Comparison of ENCODE assay signal across 10 cellular contexts in the genomic region with DNA sequence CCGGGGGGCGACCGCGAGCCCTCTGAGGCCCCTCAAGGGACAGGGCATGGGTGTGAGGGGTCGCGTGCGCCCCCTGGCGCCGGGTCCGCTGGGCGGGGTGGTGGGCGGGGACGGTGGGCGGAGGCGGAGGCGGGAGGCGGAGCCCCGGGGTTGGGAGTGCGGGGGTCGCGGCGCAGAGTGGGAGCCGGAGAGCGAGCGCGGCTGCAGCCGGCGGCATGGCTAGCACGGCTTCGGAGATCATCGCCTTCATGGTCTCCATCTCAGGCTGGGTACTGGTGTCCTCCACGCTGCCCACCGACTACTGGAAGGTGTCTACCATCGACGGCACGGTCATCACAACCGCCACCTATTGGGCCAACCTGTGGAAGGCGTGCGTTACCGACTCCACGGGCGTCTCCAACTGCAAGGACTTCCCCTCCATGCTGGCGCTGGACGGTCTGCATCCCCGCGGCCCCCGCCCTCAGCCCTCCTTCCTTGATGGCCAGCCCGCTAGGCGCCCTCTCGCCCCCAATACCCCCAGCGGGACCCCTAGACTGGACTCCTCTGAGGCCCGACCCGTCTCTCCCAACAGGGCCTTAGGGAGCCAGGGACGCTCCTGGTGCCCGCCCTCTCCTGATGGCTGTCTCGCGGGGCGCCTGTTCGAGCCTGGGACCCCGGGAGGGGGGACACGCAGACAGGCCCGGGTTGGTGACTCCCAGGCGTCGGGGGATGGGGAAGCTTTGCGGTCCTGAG. TPM values are rescaled to one million over a fixed set of nuclear protein-coding genes. Genes with fewer than 3 reads are reported as not detected.
DNase-seq lines count a peak whose midpoint lies in the region; ATAC-seq lines count a peak whose summit lies in the region.
"Had no signal": no experiment of that assay in that cellular context is flagged by ENCODE, and none has a peak within 500 bp of the region (broad histone marks: within the 10 kb centered on the region; RNA-seq: fewer than 3 reads in every experiment).

TSS of gene CLDN10 (plus strand) at position 182 of the 732 bp plus-strand sequence. CDS start at position 216, 34 bp downstream.

- CTCF ChIA-PET in activated CD4-positive, alpha-beta T cell treated with anti-CD3 and anti-CD28 coated beads for 36 hours (lab: Charles Lee), result interaction anchor here (1.0 kb wide), 1 partner anchor 16 kb away, joined by 4 read pairs; no protein-coding TSS in a partner anchor

- no peaks in the 10 kb centered on the region for H3K36me3 ChIP-seq in iPS-20b (ENCODE audit: insufficient read depth, low read depth, low read length)
- H3K36me3 ChIP-seq: BLaER1 had no signal

- peak; percentile 16 for DNase-seq in activated CD4-positive, alpha-beta T cell treated with anti-CD3 and anti-CD28 coated beads for 36 hours
- DNase-seq in activated CD4-positive, alpha-beta T cell treated with anti-CD3 and anti-CD28 coated beads, Interleukin-2, amount 50 U/mL, for 4 hours, result no peak
- DNase-seq in activated T-helper 1 cell treated with anti-CD3 and anti-CD28 coated beads, Interleukin-12 subunit alpha, Interleukin-12 subunit beta, Interleukin-2, Interleukin-4 antibody, amounts not matched to agents 30 ng/mL and 10 ng/mL and 1 ng/mL, durations not matched to agents 14 hours and 24 hours and 36 hours (ENCODE audit: low spot score), result no peak
- DNase-seq in substantia nigra (lab: John Stamatoyannopoulos, UW) (peak in 29 of 49 donors; percentile 3 to 56 (median 20)), NCI-H187 treated with DMSO at 0.1 percent for 48 hours (lab: John Stamatoyannopoulos, UW) (no peak), hepatic stellate cell (ENCODE audit: low spot score) (no peak), SW 1271 (lab: John Stamatoyannopoulos, UW) (no peak)

- peak within 1 kb of the TSS; percentile 89 for H3K4me3 ChIP-seq in iPS-20b (ENCODE audit: low read length)
- H3K4me3 ChIP-seq: BLaER1 had no signal

- intact Hi-C loops in activated CD4-positive, alpha-beta T cell treated with anti-CD3 and anti-CD28 coated beads for 36 hours (cut with DNase I, micrococcal nuclease), result no loop called here
- intact Hi-C loops in activated T-helper 1 cell treated with anti-CD3 and anti-CD28 coated beads, Interleukin-12 subunit alpha, Interleukin-12 subunit beta, Interleukin-2, Interleukin-4 antibody, amounts not matched to agents 30 ng/mL and 10 ng/mL and 1 ng/mL, durations not matched to agents 14 hours and 24 hours and 36 hours (cut with micrococcal nuclease), result loop anchor here (10.0 kb wide), 1 partner anchor 848 kb away; no protein-coding TSS in a partner anchor

- H3K9me3 Mint-ChIP-seq in activated CD4-positive, alpha-beta T cell treated with anti-CD3 and anti-CD28 coated beads for 36 hours (ENCODE audit: low read depth), result no peaks in the 10 kb centered on the region
- H3K9me3 Mint-ChIP-seq in activated T-helper 1 cell treated with anti-CD3 and anti-CD28 coated beads, Interleukin-12 subunit alpha, Interleukin-12 subunit beta, Interleukin-2, Interleukin-4 antibody, amounts not matched to agents 30 ng/mL and 10 ng/mL and 1 ng/mL, durations not matched to agents 14 hours and 24 hours and 36 hours, result no peaks in the 10 kb centered on the region

- no peak for ATAC-seq in activated CD4-positive, alpha-beta T cell treated with anti-CD3 and anti-CD28 coated beads for 36 hours

- H3K9ac ChIP-seq in iPS-20b (ENCODE audit: low read depth, low read length), result peak within 1 kb of the TSS; percentile 75; the same call in 1 of the 2 replicates
- H3K9ac ChIP-seq: BLaER1 had no signal

- no peak within 1 kb of the TSS for H3K27ac ChIP-seq in iPS-20b (ENCODE audit: low read length)
- H3K27ac ChIP-seq in substantia nigra (ENCODE audit: low read depth, low read length, poor library complexity, severe bottlenecking), result no peak within 1 kb of the TSS
- H3K27ac ChIP-seq: BLaER1 had no signal

- no peak within 1 kb of the TSS for H3K27ac Mint-ChIP-seq in activated CD4-positive, alpha-beta T cell treated with anti-CD3 and anti-CD28 coated beads for 36 hours
- no peak within 1 kb of the TSS for H3K27ac Mint-ChIP-seq in activated T-helper 1 cell treated with anti-CD3 and anti-CD28 coated beads, Interleukin-12 subunit alpha, Interleukin-12 subunit beta, Interleukin-2, Interleukin-4 antibody, amounts not matched to agents 30 ng/mL and 10 ng/mL and 1 ng/mL, durations not matched to agents 14 hours and 24 hours and 36 hours

- peaks cover 15% of the 10 kb centered on the region for H3K4me1 ChIP-seq in iPS-20b (ENCODE audit: insufficient read depth, low read length)
- H3K4me1 ChIP-seq: BLaER1 had no signal

- H3K36me3 Mint-ChIP-seq in activated CD4-positive, alpha-beta T cell treated with anti-CD3 and anti-CD28 coated beads for 36 hours (ENCODE audit: low read depth), result no peaks in the 10 kb centered on the region
- H3K36me3 Mint-ChIP-seq in activated T-helper 1 cell treated with anti-CD3 and anti-CD28 coated beads, Interleukin-12 subunit alpha, Interleukin-12 subunit beta, Interleukin-2, Interleukin-4 antibody, amounts not matched to agents 30 ng/mL and 10 ng/mL and 1 ng/mL, durations not matched to agents 14 hours and 24 hours and 36 hours (ENCODE audit: low read depth), result peaks cover 2% of the 10 kb centered on the region

- H3K4me1 Mint-ChIP-seq in activated CD4-positive, alpha-beta T cell treated with anti-CD3 and anti-CD28 coated beads for 36 hours, result peaks cover 10% of the 10 kb centered on the region
- H3K4me1 Mint-ChIP-seq in activated T-helper 1 cell treated with anti-CD3 and anti-CD28 coated beads, Interleukin-12 subunit alpha, Interleukin-12 subunit beta, Interleukin-2, Interleukin-4 antibody, amounts not matched to agents 30 ng/mL and 10 ng/mL and 1 ng/mL, durations not matched to agents 14 hours and 24 hours and 36 hours (ENCODE audit: low read depth), result peaks cover 11% of the 10 kb centered on the region

- peaks cover 55% of the 10 kb centered on the region for H3K27me3 Mint-ChIP-seq in activated CD4-positive, alpha-beta T cell treated with anti-CD3 and anti-CD28 coated beads for 36 hours
- H3K27me3 Mint-ChIP-seq in activated T-helper 1 cell treated with anti-CD3 and anti-CD28 coated beads, Interleukin-12 subunit alpha, Interleukin-12 subunit beta, Interleukin-2, Interleukin-4 antibody, amounts not matched to agents 30 ng/mL and 10 ng/mL and 1 ng/mL, durations not matched to agents 14 hours and 24 hours and 36 hours (ENCODE audit: insufficient read depth), result peaks cover 49% of the 10 kb centered on the region

- peaks cover 35% of the 10 kb centered on the region for H3K27me3 ChIP-seq in iPS-20b (ENCODE audit: insufficient read depth, low read length)
- H3K27me3 ChIP-seq: BLaER1 had no signal

- H3K9me3 ChIP-seq in iPS-20b (ENCODE audit: insufficient read depth, low read depth, low read length), result no peaks in the 10 kb centered on the region

- POLR2A ChIA-PET in activated CD4-positive, alpha-beta T cell treated with anti-CD3 and anti-CD28 coated beads for 36 hours (lab: Charles Lee), result no interaction called here

- H3K4me3 Mint-ChIP-seq in activated CD4-positive, alpha-beta T cell treated with anti-CD3 and anti-CD28 coated beads for 36 hours, result peak within 1 kb of the TSS; percentile 25
- H3K4me3 Mint-ChIP-seq in activated T-helper 1 cell treated with anti-CD3 and anti-CD28 coated beads, Interleukin-12 subunit alpha, Interleukin-12 subunit beta, Interleukin-2, Interleukin-4 antibody, amounts not matched to agents 30 ng/mL and 10 ng/mL and 1 ng/mL, durations not matched to agents 14 hours and 24 hours and 36 hours, result peak within 1 kb of the TSS; percentile 47

RNA-seq across cellular contexts. Expression of gene CLDN10, which starts in this region (rescaled TPM):
- not detected for total RNA-seq in activated CD4-positive, alpha-beta T cell treated with anti-CD3 and anti-CD28 coated beads for 36 hours
- total RNA-seq in activated T-helper 1 cell treated with anti-CD3 and anti-CD28 coated beads, Interleukin-12 subunit alpha, Interleukin-12 subunit beta, Interleukin-2, Interleukin-4 antibody, amounts not matched to agents 30 ng/mL and 10 ng/mL and 1 ng/mL, durations not matched to agents 14 hours and 24 hours and 36 hours, result not detected in 2 replicates
- total RNA-seq: SK-MEL-5 had no signal

Comparison
In these comparisons a context has a peak if more than half of its experiments do, and no peak if none do; other contexts are left out.
1. Peak in DNase-seq in activated CD4-positive, alpha-beta T cell treated with anti-CD3 and anti-CD28 coated beads for 36 hours; RNA of the gene not detected or under 1 TPM.
2. DNase-seq: peak in substantia nigra (29 of 49); none in activated CD4-positive, alpha-beta T cell treated with anti-CD3 and anti-CD28 coated beads, Interleukin-2, amount 50 U/mL, for 4 hours (0 of 2), activated T-helper 1 cell treated with anti-CD3 and anti-CD28 coated beads, Interleukin-12 subunit alpha, Interleukin-12 subunit beta, Interleukin-2, Interleukin-4 antibody, amounts not matched to agents 30 ng/mL and 10 ng/mL and 1 ng/mL, durations not matched to agents 14 hours and 24 hours and 36 hours (single experiment), NCI-H187 treated with DMSO at 0.1 percent for 48 hours (single experiment), hepatic stellate cell (single experiment) and SW 1271 (0 of 2).